ENCODE assay signal across 8 cellular contexts in genomic region chr3:37935756-37936666, GRCh38. TPM values are rescaled to one million over a fixed set of nuclear protein-coding genes. Genes with fewer than 3 reads are reported as not detected.
DNase-seq lines count a peak whose midpoint lies in the region; ATAC-seq and TF ChIP-seq lines count a peak whose summit lies in the region.

No MANE protein-coding gene starts in this region.

- H3K4me1 Mint-ChIP-seq in progenitor cell of endocrine pancreas (ENCODE audit: low read depth): peaks cover 49% of the 10 kb centered on the region
- H3K4me1 Mint-ChIP-seq in activated T-cell treated with anti-CD3 and anti-CD28 coated beads, Interleukin-2, amount 50 U/mL, for 72 hours (ENCODE audit: low read depth): no peaks in the 10 kb centered on the region

- H3K36me3 Mint-ChIP-seq in progenitor cell of endocrine pancreas (ENCODE audit: insufficient read depth): peaks cover 2% of the 10 kb centered on the region
- H3K36me3 Mint-ChIP-seq in activated T-cell treated with anti-CD3 and anti-CD28 coated beads, Interleukin-2, amount 50 U/mL, for 72 hours (ENCODE audit: insufficient read depth in 2 of 2): no peaks in the 10 kb centered on the region

- DNase-seq in ELF-1 (ENCODE audit: low read depth, low spot score): peak; percentile 87
- DNase-seq in T1000 (lab: John Stamatoyannopoulos, UW): peak; percentile 23
- DNase-seq in foreskin melanocyte: peak; percentile 99
- no peak for DNase-seq in progenitor cell of endocrine pancreas (ENCODE audit: low spot score, unreplicated experiment)
- DNase-seq in activated T-cell treated with anti-CD3 and anti-CD28 coated beads, Interleukin-2, amount 50 U/mL, for 72 hours: no peak
- DNase-seq in GM10266 (ENCODE audit: extremely low spot score): no peak
- no peak for DNase-seq in activated CD4-positive, alpha-beta T cell treated with anti-CD3 and anti-CD28 coated beads for 48 hours

- TF ChIP-seq CTCF in progenitor cell of endocrine pancreas (IDR thresholded peaks at IDR 0.05; ENCODE audit: unreplicated experiment): no peak
- TF ChIP-seq CTCF in GM10266 (IDR thresholded peaks at IDR 0.05; ENCODE audit: control insufficient read depth, insufficient read depth, low read depth, missing control alignments): no peak

- no peak overlapping the region for H3K4me3 Mint-ChIP-seq in progenitor cell of endocrine pancreas (ENCODE audit: low read depth)
- no peak overlapping the region for H3K4me3 Mint-ChIP-seq in activated T-cell treated with anti-CD3 and anti-CD28 coated beads, Interleukin-2, amount 50 U/mL, for 72 hours

- H3K27ac Mint-ChIP-seq in progenitor cell of endocrine pancreas: peak overlapping the region; percentile 90
- H3K27ac Mint-ChIP-seq in activated T-cell treated with anti-CD3 and anti-CD28 coated beads, Interleukin-2, amount 50 U/mL, for 72 hours: no peak overlapping the region

- ATAC-seq in activated T-cell treated with anti-CD3 and anti-CD28 coated beads, Interleukin-2, amount 50 U/mL, for 72 hours (replicated peaks in 1 of 2): no peak
- no peak for ATAC-seq in GM21717 (IDR thresholded peaks at IDR 0.05; ENCODE audit: unreplicated experiment)

- no peaks in the 10 kb centered on the region for H3K27me3 Mint-ChIP-seq in progenitor cell of endocrine pancreas
- H3K27me3 Mint-ChIP-seq in activated T-cell treated with anti-CD3 and anti-CD28 coated beads, Interleukin-2, amount 50 U/mL, for 72 hours (ENCODE audit: low read depth): no peaks in the 10 kb centered on the region

- no peaks in the 10 kb centered on the region for H3K9me3 Mint-ChIP-seq in progenitor cell of endocrine pancreas (ENCODE audit: low read depth)
- H3K9me3 Mint-ChIP-seq in activated T-cell treated with anti-CD3 and anti-CD28 coated beads, Interleukin-2, amount 50 U/mL, for 72 hours: no peaks in the 10 kb centered on the region

RNA-seq across cellular contexts. Expression of gene VILL, which starts 54.6 kb away (rescaled TPM):
- total RNA-seq in progenitor cell of endocrine pancreas: 6.8 and 7.6 TPM in 2 replicates
- total RNA-seq in activated T-cell treated with anti-CD3 and anti-CD28 coated beads, Interleukin-2, amount 50 U/mL, for 72 hours: 10 to 100 TPM; 12.5 to 16.1 TPM

Comparison
In these comparisons a context has a peak if more than half of its experiments do, and no peak if none do; other contexts are left out.
1. DNase-seq: peak in ELF-1 (single experiment), T1000 (single experiment) and foreskin melanocyte (single experiment); none in progenitor cell of endocrine pancreas (single experiment), activated T-cell treated with anti-CD3 and anti-CD28 coated beads, Interleukin-2, amount 50 U/mL, for 72 hours (0 of 2), GM10266 (single experiment) and activated CD4-positive, alpha-beta T cell treated with anti-CD3 and anti-CD28 coated beads for 48 hours (single experiment).